In the genomic region with DNA sequence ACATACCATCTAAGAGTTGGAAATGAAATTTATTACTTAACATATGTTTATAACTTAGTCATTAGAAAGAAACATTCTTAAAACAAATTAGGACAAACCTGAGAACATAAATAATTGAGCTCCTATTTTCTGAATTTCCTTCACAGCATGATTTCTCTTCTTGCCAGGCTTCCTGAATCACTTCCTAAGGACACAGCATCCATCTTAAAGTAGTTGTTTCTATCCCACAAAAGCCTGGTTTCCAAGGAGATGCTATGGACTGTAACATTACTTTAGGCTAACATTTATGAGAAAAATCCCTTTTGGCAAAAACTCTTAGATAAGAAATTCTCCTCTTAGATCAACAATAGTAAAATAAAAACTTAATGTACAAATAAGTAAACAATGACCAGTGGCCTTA, we compare ENCODE assay signal across 15 cellular contexts.
"Had no signal": no experiment of that assay in that cellular context is flagged by ENCODE, and none has a peak within 500 bp of the region (broad histone marks: within the 10 kb centered on the region; RNA-seq: fewer than 3 reads in every experiment).

No MANE protein-coding gene starts in this region.

- H3K4me3 ChIP-seq: coronary artery, pancreas, transverse colon had no signal

- H3K36me3 Mint-ChIP-seq: natural killer cell treated with Interleukin-12 subunit alpha and Interleukin-12 subunit beta and Interleukin-15 and Interleukin-18, amount 100 ng/mL, for 72 hours; stimulated activated effector memory CD8-positive, alpha-beta T cell treated with anti-CD3 and anti-CD28 coated beads, Interleukin-12 subunit alpha, Interleukin-12 subunit beta, amount 100 ng/mL, for 72 hours had no signal

- H3K4me1 Mint-ChIP-seq: activated B cell treated with CpG ODN at 0.5 μM for 24 hours; activated CD4-positive, alpha-beta T cell treated with anti-CD3 and anti-CD28 coated beads, Interleukin-2, amount 10 ng/mL, durations not matched to agents 24 days and 14 days; stimulated activated effector memory CD8-positive, alpha-beta T cell treated with anti-CD3 and anti-CD28 coated beads, Interleukin-12 subunit alpha, Interleukin-12 subunit beta, amount 100 ng/mL, for 72 hours had no signal

- ATAC-seq: left colon; natural killer cell treated with Interleukin-12 subunit alpha and Interleukin-12 subunit beta and Interleukin-15 and Interleukin-18, amount 100 ng/mL, for 72 hours; pancreas; stimulated activated effector memory CD8-positive, alpha-beta T cell treated with anti-CD3 and anti-CD28 coated beads, Interleukin-12 subunit alpha, Interleukin-12 subunit beta, amount 100 ng/mL, for 72 hours had no signal

- H3K27ac Mint-ChIP-seq: activated B cell treated with CpG ODN at 0.5 μM for 24 hours; activated CD4-positive, alpha-beta T cell treated with anti-CD3 and anti-CD28 coated beads, Interleukin-2, amount 10 ng/mL, durations not matched to agents 24 days and 14 days; activated T-helper 1 cell treated with anti-CD3 and anti-CD28 coated beads, Interleukin-12 subunit alpha, Interleukin-12 subunit beta, Interleukin-2, Interleukin-4 antibody, amounts not matched to agents 30 ng/mL and 10 ng/mL and 1 ng/mL, durations not matched to agents 14 hours and 24 hours and 36 hours; natural killer cell treated with Interleukin-12 subunit alpha and Interleukin-12 subunit beta and Interleukin-15 and Interleukin-18, amount 100 ng/mL, for 72 hours; stimulated activated effector memory CD8-positive, alpha-beta T cell treated with anti-CD3 and anti-CD28 coated beads, Interleukin-12 subunit alpha, Interleukin-12 subunit beta, amount 100 ng/mL, for 72 hours had no signal

- H3K9me3 Mint-ChIP-seq: activated B cell treated with CpG ODN at 0.5 μM for 24 hours; activated CD4-positive, alpha-beta T cell treated with anti-CD3 and anti-CD28 coated beads, Interleukin-2, amount 10 ng/mL, durations not matched to agents 24 days and 14 days; activated T-helper 1 cell treated with anti-CD3 and anti-CD28 coated beads, Interleukin-12 subunit alpha, Interleukin-12 subunit beta, Interleukin-2, Interleukin-4 antibody, amounts not matched to agents 30 ng/mL and 10 ng/mL and 1 ng/mL, durations not matched to agents 14 hours and 24 hours and 36 hours; natural killer cell treated with Interleukin-12 subunit alpha and Interleukin-12 subunit beta and Interleukin-15 and Interleukin-18, amount 100 ng/mL, for 72 hours; stimulated activated effector memory CD8-positive, alpha-beta T cell treated with anti-CD3 and anti-CD28 coated beads, Interleukin-12 subunit alpha, Interleukin-12 subunit beta, amount 100 ng/mL, for 72 hours had no signal

- H3K36me3 ChIP-seq: pancreas, transverse colon had no signal

- DNase-seq: activated B cell treated with CpG ODN at 0.5 μM for 24 hours; activated CD4-positive, alpha-beta T cell treated with anti-CD3 and anti-CD28 coated beads, Interleukin-2, amount 10 ng/mL, durations not matched to agents 24 days and 14 days; activated naive CD4-positive, alpha-beta T cell; central memory CD4-positive, alpha-beta T cell; effector memory CD4-positive, alpha-beta T cell; erythroblast; left colon; pancreas; small intestine; T-helper 2 cell; transverse colon had no signal

- H3K4me3 Mint-ChIP-seq: activated B cell treated with CpG ODN at 0.5 μM for 24 hours; activated CD4-positive, alpha-beta T cell treated with anti-CD3 and anti-CD28 coated beads, Interleukin-2, amount 10 ng/mL, durations not matched to agents 24 days and 14 days; activated T-helper 1 cell treated with anti-CD3 and anti-CD28 coated beads, Interleukin-12 subunit alpha, Interleukin-12 subunit beta, Interleukin-2, Interleukin-4 antibody, amounts not matched to agents 30 ng/mL and 10 ng/mL and 1 ng/mL, durations not matched to agents 14 hours and 24 hours and 36 hours; natural killer cell treated with Interleukin-12 subunit alpha and Interleukin-12 subunit beta and Interleukin-15 and Interleukin-18, amount 100 ng/mL, for 72 hours; stimulated activated effector memory CD8-positive, alpha-beta T cell treated with anti-CD3 and anti-CD28 coated beads, Interleukin-12 subunit alpha, Interleukin-12 subunit beta, amount 100 ng/mL, for 72 hours had no signal

- H3K27ac ChIP-seq: coronary artery, pancreas, transverse colon had no signal

- H3K9me3 ChIP-seq: pancreas, transverse colon had no signal

- H3K27me3 ChIP-seq: pancreas, transverse colon had no signal
